In the genomic region with DNA sequence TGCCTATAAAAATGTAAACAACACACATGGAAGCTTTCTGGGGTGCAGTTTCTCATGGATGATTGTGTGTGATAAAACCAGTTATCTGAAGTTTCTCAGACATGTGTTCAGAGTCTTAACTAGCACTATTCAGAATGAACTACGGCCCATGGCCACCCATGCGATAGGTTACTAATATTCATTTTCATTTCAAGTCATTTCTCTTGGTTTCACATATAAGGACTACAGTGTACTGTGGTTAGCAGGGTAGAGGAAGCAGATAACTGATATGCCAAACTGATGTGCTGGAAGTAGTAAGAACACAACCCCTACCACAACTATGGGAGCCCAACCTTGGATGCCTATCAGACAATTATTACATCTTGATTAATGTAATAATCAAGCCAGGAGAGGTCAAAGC, we compare ENCODE assay signal across 19 cellular contexts.
DNase-seq lines count a peak whose midpoint lies in the region; ATAC-seq and TF ChIP-seq lines count a peak whose summit lies in the region.
"Had no signal": no experiment of that assay in that cellular context is flagged by ENCODE, and none has a peak within 500 bp of the region (broad histone marks: within the 10 kb centered on the region; RNA-seq: fewer than 3 reads in every experiment).

No MANE protein-coding gene starts in this region.

- intact Hi-C loops in adrenal gland (cut with DNase I) = no loop called here

- H3K9me3 ChIP-seq in adrenal gland (replicated peaks in 1 of 3) = no peaks in the 10 kb centered on the region
- H3K9me3 ChIP-seq: mucosa of descending colon, upper lobe of right lung had no signal

- TF ChIP-seq CTCF in adrenal gland (IDR thresholded peaks at IDR 0.05) = no peak

- H3K4me1 ChIP-seq in adrenal gland (replicated peaks in 1 of 2) = no peaks in the 10 kb centered on the region
- H3K4me1 ChIP-seq: heart right ventricle, upper lobe of right lung had no signal

- no peak for DNase-seq in HCEC 1CT
- DNase-seq in superior temporal gyrus (ENCODE audit: extremely low spot score) = no peak
- no peak for DNase-seq in adrenal gland
- no peak for DNase-seq in SHP77 treated with DMSO at 0.1 percent for 48 hours (lab: John Stamatoyannopoulos, UW)
- DNase-seq: activated CD4-positive, alpha-beta T cell treated with anti-CD3 and anti-CD28 coated beads, Interleukin-2, amount 10 ng/mL, durations not matched to agents 7 days and 5 days; activated CD8-positive, alpha-beta memory T cell treated with anti-CD3 and anti-CD28 coated beads, Interleukin-2, amount 50 U/mL, for 48 hours; activated effector memory CD4-positive, alpha-beta T cell treated with Interleukin-2 at 50 U/mL for 16 hours; AML-193; dermis blood vessel endothelial cell; heart right ventricle; mucosa of descending colon; NCI-H1417; PC-3; stimulated activated CD4-positive, alpha-beta T cell treated with anti-CD3 and anti-CD28 coated beads, Interleukin-4, amount 100 ng/mL, for 4 hours; T-helper 1 cell; upper lobe of right lung had no signal

- ATAC-seq in GM19035 (IDR thresholded peaks at IDR 0.05; ENCODE audit: unreplicated experiment) (peak; percentile 70), HG02571 (IDR thresholded peaks at IDR 0.05; ENCODE audit: unreplicated experiment) (peak; percentile 56), HG03097 (IDR thresholded peaks at IDR 0.05; ENCODE audit: low FRiP score, unreplicated experiment) (peak; percentile 90)
- ATAC-seq: heart right ventricle, mucosa of descending colon, PC-3, upper lobe of right lung had no signal

- WGBS in adrenal gland, 4 donors = 46 to 95% (median 48%) methylated on average over 2 of the region's 2 CpGs

- no peak for TF ChIP-seq POLR2A in adrenal gland (IDR thresholded peaks at IDR 0.05)

- H3K27me3 ChIP-seq in adrenal gland = no peaks in the 10 kb centered on the region
- H3K27me3 ChIP-seq: heart right ventricle, upper lobe of right lung had no signal

- H3K36me3 ChIP-seq in adrenal gland (replicated peaks in 1 of 2) = no peaks in the 10 kb centered on the region
- H3K36me3 ChIP-seq: heart right ventricle, upper lobe of right lung had no signal

- H3K4me3 ChIP-seq in adrenal gland = no peak overlapping the region
- H3K4me3 ChIP-seq: heart right ventricle, mucosa of descending colon, upper lobe of right lung had no signal

- H3K27ac ChIP-seq in adrenal gland = no peak overlapping the region
- H3K27ac ChIP-seq: heart right ventricle, upper lobe of right lung had no signal
